Comparison of ENCODE assay signal across 8 cellular contexts in genomic region chr11:3423901-3424300, GRCh38. TPM values are rescaled to one million over a fixed set of nuclear protein-coding genes. Genes with fewer than 3 reads are reported as not detected.
DNase-seq lines count a peak whose midpoint lies in the region; TF ChIP-seq lines count a peak whose summit lies in the region.
"Not testable (repeated sequence)": the region's sequence is repeated elsewhere in the genome, so short reads cannot be mapped to it uniquely, and the experiment has no call there.

No MANE protein-coding gene starts in this region.

- H3K4me1 Mint-ChIP-seq in Caco-2 (ENCODE audit: low read depth, unreplicated experiment); activated T-helper 1 cell treated with anti-CD3 and anti-CD28 coated beads, Interleukin-12 subunit alpha, Interleukin-12 subunit beta, Interleukin-2, Interleukin-4 antibody, amounts not matched to agents 30 ng/mL and 10 ng/mL and 1 ng/mL, durations not matched to agents 14 hours and 24 hours and 36 hours (ENCODE audit: low read depth): not testable (repeated sequence)

- DNase-seq in Caco-2; SJCRH30; activated T-helper 1 cell treated with anti-CD3 and anti-CD28 coated beads, Interleukin-12 subunit alpha, Interleukin-12 subunit beta, Interleukin-2, Interleukin-4 antibody, amounts not matched to agents 30 ng/mL and 10 ng/mL and 1 ng/mL, durations not matched to agents 14 hours and 24 hours and 36 hours (ENCODE audit: low spot score); dorsolateral prefrontal cortex; ovary; tibial artery: not testable (repeated sequence)
- DNase-seq in NCI-H1092 treated with DMSO at 0.1 percent for 48 hours (lab: John Stamatoyannopoulos, UW) = peak; percentile 9
- DNase-seq in left kidney (ENCODE audit: low read depth, low spot score) = peak; percentile 47

- H3K4me1 ChIP-seq in Caco-2; SJCRH30; ovary (ENCODE audit: insufficient read depth): not testable (repeated sequence)
- H3K4me1 ChIP-seq in tibial artery = peaks cover 0 to 26% (median 6%) of the 10 kb centered on the region in 4 donors

- TF ChIP-seq CTCF in Caco-2 (IDR thresholded peaks at IDR 0.05; ENCODE audit: insufficient read depth in 1 of 2, low read depth in 1 of 2, low read length in 1 of 2, severe bottlenecking in 1 of 2, unreplicated experiment in 1 of 2); dorsolateral prefrontal cortex (IDR thresholded peaks at IDR 0.05 in 54 of 56, conservative IDR thresholded peaks at IDR 0.05 in 2 of 56; ENCODE audit: low read depth in 1 of 56, partially characterized antibody in 56 of 56); ovary (IDR thresholded peaks at IDR 0.05); tibial artery (IDR thresholded peaks at IDR 0.05): not testable (repeated sequence)

- H3K4me3 ChIP-seq in Caco-2 (ENCODE audit: low read depth, low read length) = peak overlapping the region; percentile 73
- H3K4me3 ChIP-seq in SJCRH30 = peak overlapping the region; percentile 62
- peak overlapping the region in 43 of 59 donors; percentile 34 to 89 (median 74) for H3K4me3 ChIP-seq in dorsolateral prefrontal cortex
- H3K4me3 ChIP-seq in ovary = peak overlapping the region; percentile 75
- H3K4me3 ChIP-seq in tibial artery = peak overlapping the region; percentile 71 to 79

- intact Hi-C loops in Caco-2 (cut with micrococcal nuclease; ENCODE audit: unreplicated experiment); activated T-helper 1 cell treated with anti-CD3 and anti-CD28 coated beads, Interleukin-12 subunit alpha, Interleukin-12 subunit beta, Interleukin-2, Interleukin-4 antibody, amounts not matched to agents 30 ng/mL and 10 ng/mL and 1 ng/mL, durations not matched to agents 14 hours and 24 hours and 36 hours (cut with micrococcal nuclease); ovary (cut with DNase I): not testable (repeated sequence)
- intact Hi-C loops in dorsolateral prefrontal cortex (cut with DNase I) = loop anchor here in 1 of 2 donors (5.0 kb wide), 1 partner anchor 47 kb away; the partner anchor contains the start of gene ZNF195
- intact Hi-C loops in tibial artery (cut with DNase I; ENCODE audit: low total_unique reads) = loop anchor here (5.0 to 10.0 kb wide), 2 partner anchors 47 to 539 kb away; partner anchors contain the start of genes CDKN1C and ZNF195

- not testable (repeated sequence) for TF ChIP-seq POLR2A in ovary (IDR thresholded peaks at IDR 0.05)

- peaks cover 13% of the 10 kb centered on the region for H3K36me3 Mint-ChIP-seq in Caco-2 (ENCODE audit: insufficient read depth, unreplicated experiment)
- not testable (repeated sequence) for H3K36me3 Mint-ChIP-seq in activated T-helper 1 cell treated with anti-CD3 and anti-CD28 coated beads, Interleukin-12 subunit alpha, Interleukin-12 subunit beta, Interleukin-2, Interleukin-4 antibody, amounts not matched to agents 30 ng/mL and 10 ng/mL and 1 ng/mL, durations not matched to agents 14 hours and 24 hours and 36 hours (ENCODE audit: low read depth)

- not testable (repeated sequence) for H3K9me3 ChIP-seq in Caco-2; SJCRH30 (replicated peaks); ovary; tibial artery

- POLR2A ChIA-PET in Caco-2 (lab: Charles Lee) = not testable (repeated sequence)

- CTCF ChIA-PET in Caco-2 (lab: Charles Lee) = interaction anchor here (1.3 kb wide), 1 partner anchor 53 kb away, joined by 5 read pairs; no protein-coding TSS in a partner anchor

- peak overlapping the region; percentile 88 for H3K4me3 Mint-ChIP-seq in Caco-2 (ENCODE audit: unreplicated experiment)
- peak overlapping the region; percentile 87 for H3K4me3 Mint-ChIP-seq in activated T-helper 1 cell treated with anti-CD3 and anti-CD28 coated beads, Interleukin-12 subunit alpha, Interleukin-12 subunit beta, Interleukin-2, Interleukin-4 antibody, amounts not matched to agents 30 ng/mL and 10 ng/mL and 1 ng/mL, durations not matched to agents 14 hours and 24 hours and 36 hours

- H3K27me3 ChIP-seq in Caco-2 (replicated peaks; ENCODE audit: control insufficient read depth, insufficient read depth, low read length); SJCRH30; ovary; tibial artery: not testable (repeated sequence)
- H3K27me3 ChIP-seq in dorsolateral prefrontal cortex = peaks cover 0 to 14% (median 0%) of the 10 kb centered on the region in 45 donors

- H3K9me3 Mint-ChIP-seq in Caco-2 (ENCODE audit: unreplicated experiment); activated T-helper 1 cell treated with anti-CD3 and anti-CD28 coated beads, Interleukin-12 subunit alpha, Interleukin-12 subunit beta, Interleukin-2, Interleukin-4 antibody, amounts not matched to agents 30 ng/mL and 10 ng/mL and 1 ng/mL, durations not matched to agents 14 hours and 24 hours and 36 hours: not testable (repeated sequence)

- 5 to 10% (median 6%) methylated on average over 6 of the region's 6 CpGs for WGBS in ovary, 3 donors

- TF ChIP-seq EP300 in ovary (IDR thresholded peaks at IDR 0.05) = not testable (repeated sequence)

- not testable (repeated sequence) for H3K27me3 Mint-ChIP-seq in Caco-2 (ENCODE audit: insufficient read depth, unreplicated experiment)
- peaks cover 23% of the 10 kb centered on the region for H3K27me3 Mint-ChIP-seq in activated T-helper 1 cell treated with anti-CD3 and anti-CD28 coated beads, Interleukin-12 subunit alpha, Interleukin-12 subunit beta, Interleukin-2, Interleukin-4 antibody, amounts not matched to agents 30 ng/mL and 10 ng/mL and 1 ng/mL, durations not matched to agents 14 hours and 24 hours and 36 hours (ENCODE audit: insufficient read depth)

- H3K27ac ChIP-seq in SJCRH30, dorsolateral prefrontal cortex, ovary: not testable (repeated sequence)
- peak overlapping the region in 1 of 2 donors; percentile 81 for H3K27ac ChIP-seq in tibial artery

- H3K27ac Mint-ChIP-seq in Caco-2 (ENCODE audit: unreplicated experiment); activated T-helper 1 cell treated with anti-CD3 and anti-CD28 coated beads, Interleukin-12 subunit alpha, Interleukin-12 subunit beta, Interleukin-2, Interleukin-4 antibody, amounts not matched to agents 30 ng/mL and 10 ng/mL and 1 ng/mL, durations not matched to agents 14 hours and 24 hours and 36 hours: not testable (repeated sequence)

- H3K36me3 ChIP-seq in Caco-2 (ENCODE audit: control insufficient read depth, insufficient read depth, low read length); SJCRH30; ovary; tibial artery: not testable (repeated sequence)

- BruUV-seq in Caco-2 (replicated peaks; lab: Mats Ljungman, UMichigan) = not testable (repeated sequence)

RNA-seq across cellular contexts. Expression of gene ZNF195, which starts 45.0 kb away (rescaled TPM):
- 51.2 and 57.5 TPM in 2 replicates for total RNA-seq in Caco-2 (2022)
- total RNA-seq in SJCRH30 (2014; rRNA removed; shearing (Covaris generic)) = 35.8 and 44.8 TPM in 2 replicates
- total RNA-seq in activated T-helper 1 cell treated with anti-CD3 and anti-CD28 coated beads, Interleukin-12 subunit alpha, Interleukin-12 subunit beta, Interleukin-2, Interleukin-4 antibody, amounts not matched to agents 30 ng/mL and 10 ng/mL and 1 ng/mL, durations not matched to agents 14 hours and 24 hours and 36 hours = 41.2 and 42.8 TPM in 2 replicates
- total RNA-seq in dorsolateral prefrontal cortex = 10 to 100 TPM; 19.3 to 46.8 (median 31.6) TPM
- 10 to 100 TPM; 13.4 to 26.0 (median 15.7) TPM for total RNA-seq in ovary
- 1 to 10 TPM; 8.3 to 8.4 TPM for polyA plus RNA-seq in ovary
